In the genomic region with DNA sequence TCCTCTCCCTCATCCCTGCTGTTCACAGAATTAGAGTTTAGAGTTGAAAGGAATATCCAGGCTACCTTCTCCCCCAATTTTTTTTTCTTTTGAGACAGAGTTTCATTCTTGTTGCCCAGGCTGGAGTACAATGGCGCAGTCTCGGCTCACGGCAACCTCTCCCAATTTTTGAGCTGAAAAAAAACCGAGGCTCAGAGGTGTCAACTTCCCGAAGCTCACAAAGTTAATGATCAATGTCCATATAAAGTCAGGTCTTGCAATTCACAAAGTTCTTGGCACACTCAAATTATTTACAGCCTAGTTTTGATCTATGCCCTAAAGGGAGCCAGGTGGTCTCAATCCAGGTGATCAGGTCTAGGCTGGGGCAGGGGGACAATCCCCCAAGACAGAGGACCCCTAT, we compare ENCODE assay signal across 18 cellular contexts. TPM values are rescaled to one million over a fixed set of nuclear protein-coding genes. Genes with fewer than 3 reads are reported as not detected.
"Had no signal": no experiment of that assay in that cellular context is flagged by ENCODE, and none has a peak within 500 bp of the region (broad histone marks: within the 10 kb centered on the region; RNA-seq: fewer than 3 reads in every experiment).

No MANE protein-coding gene starts in this region.

- DNase-seq: activated CD4-positive, alpha-beta T cell treated with anti-CD3 and anti-CD28 coated beads, Interleukin-2, amount 10 ng/mL, durations not matched to agents 7 days and 5 days; activated CD4-positive, CD25-positive, alpha-beta regulatory T cell; activated naive CD4-positive, alpha-beta T cell treated with anti-CD3 and anti-CD28 coated beads, Interleukin-2, amount 50 U/mL, for 16 hours; amniotic stem cell; effector memory CD8-positive, alpha-beta T cell; midbrain; natural killer cell; nucleus accumbens; T-helper 17 cell had no signal

- H3K27me3 Mint-ChIP-seq: central memory CD8-positive, alpha-beta T cell; effector memory CD8-positive, alpha-beta T cell; stimulated activated memory B cell treated with anti-CD40 and anti-IgM and Interleukin-4, amounts not matched to agents 10 μg/mL and 1 μg/mL and 100 μg/mL, for 72 hours; T-helper 17 cell had no signal

- H3K4me1 Mint-ChIP-seq: natural killer cell; stimulated activated memory B cell treated with anti-CD40 and anti-IgM and Interleukin-4, amounts not matched to agents 10 μg/mL and 1 μg/mL and 100 μg/mL, for 72 hours had no signal

- H3K9me3 Mint-ChIP-seq: activated CD4-positive, alpha-beta T cell treated with anti-CD3 and anti-CD28 coated beads, Interleukin-2, amount 10 ng/mL, durations not matched to agents 7 days and 5 days; brain; central memory CD8-positive, alpha-beta T cell; effector memory CD8-positive, alpha-beta T cell; natural killer cell; stimulated activated memory B cell treated with anti-CD40 and anti-IgM and Interleukin-4, amounts not matched to agents 10 μg/mL and 1 μg/mL and 100 μg/mL, for 72 hours; type B pancreatic cell had no signal

- H3K36me3 ChIP-seq: lower lobe of right lung had no signal

- H3K27ac Mint-ChIP-seq: natural killer cell; stimulated activated memory B cell treated with anti-CD40 and anti-IgM and Interleukin-4, amounts not matched to agents 10 μg/mL and 1 μg/mL and 100 μg/mL, for 72 hours; T-helper 17 cell; type B pancreatic cell had no signal

- H3K4me3 Mint-ChIP-seq: activated CD4-positive, alpha-beta T cell treated with anti-CD3 and anti-CD28 coated beads, Interleukin-2, amount 10 ng/mL, durations not matched to agents 7 days and 5 days; central memory CD8-positive, alpha-beta T cell; effector memory CD8-positive, alpha-beta T cell; natural killer cell; stimulated activated memory B cell treated with anti-CD40 and anti-IgM and Interleukin-4, amounts not matched to agents 10 μg/mL and 1 μg/mL and 100 μg/mL, for 72 hours; T-helper 17 cell; type B pancreatic cell had no signal

- H3K27ac ChIP-seq: hepatocyte, lower lobe of right lung had no signal

- H3K9me3 ChIP-seq: lower lobe of right lung had no signal

- ATAC-seq: effector memory CD8-positive, alpha-beta T cell; T-helper 17 cell had no signal

- H3K4me1 ChIP-seq: lower lobe of right lung had no signal

- H3K4me3 ChIP-seq: hepatocyte, lower lobe of right lung had no signal

- H3K27me3 ChIP-seq: hepatocyte had no signal

- H3K36me3 Mint-ChIP-seq: brain; natural killer cell; stimulated activated memory B cell treated with anti-CD40 and anti-IgM and Interleukin-4, amounts not matched to agents 10 μg/mL and 1 μg/mL and 100 μg/mL, for 72 hours; type B pancreatic cell had no signal

RNA-seq across cellular contexts. Expression of gene LEFTY1, which starts 0.8 kb away (rescaled TPM):
- total RNA-seq: activated CD4-positive, alpha-beta T cell treated with anti-CD3 and anti-CD28 coated beads, Interleukin-2, amount 10 ng/mL, durations not matched to agents 7 days and 5 days; kidney epithelial cell; lower lobe of right lung; natural killer cell; pulmonary artery endothelial cell had no signal

RNA-seq across cellular contexts. Expression of gene LEFTY2, which starts 51.3 kb away (rescaled TPM):
- total RNA-seq: activated CD4-positive, alpha-beta T cell treated with anti-CD3 and anti-CD28 coated beads, Interleukin-2, amount 10 ng/mL, durations not matched to agents 7 days and 5 days; kidney epithelial cell; natural killer cell; T-helper 17 cell had no signal
- polyA plus RNA-seq: esophagus had no signal
